23 cellular contexts compared by ENCODE assay signal in the genomic region with DNA sequence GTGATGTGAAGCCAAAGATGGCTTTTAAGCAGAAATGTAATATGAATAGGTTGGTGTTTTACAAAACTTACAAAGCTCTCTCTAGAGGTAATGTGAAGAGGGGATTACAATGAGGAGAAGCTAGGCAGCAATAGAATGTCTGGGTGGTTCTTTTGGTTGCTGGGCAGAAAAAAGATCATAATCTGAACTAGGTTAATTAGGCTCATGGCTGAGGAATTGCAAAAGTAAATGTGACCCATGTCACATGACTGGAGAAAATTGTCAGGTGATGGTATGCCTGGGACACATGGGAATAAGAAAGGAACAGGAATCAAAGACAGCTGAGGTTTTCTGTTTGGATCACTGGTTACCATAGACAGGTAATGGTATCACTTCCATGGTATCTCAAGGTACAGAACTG. TPM values are rescaled to one million over a fixed set of nuclear protein-coding genes. Genes with fewer than 3 reads are reported as not detected.
DNase-seq lines count a peak whose midpoint lies in the region; ATAC-seq, FAIRE-seq and TF ChIP-seq lines count a peak whose summit lies in the region.
"Had no signal": no experiment of that assay in that cellular context is flagged by ENCODE, and none has a peak within 500 bp of the region (broad histone marks: within the 10 kb centered on the region; RNA-seq: fewer than 3 reads in every experiment).

No MANE protein-coding gene starts in this region.

- ATAC-seq in GM23338: no peak
- no peak for ATAC-seq in WTC11
- no peak for ATAC-seq in GM21515 (IDR thresholded peaks at IDR 0.05; ENCODE audit: unreplicated experiment)
- ATAC-seq in activated T-cell treated with anti-CD3 and anti-CD28 coated beads, Interleukin-2, amount 50 U/mL, for 72 hours (replicated peaks in 1 of 2): no peak

- POLR2A ChIA-PET in WTC11 (lab: Charles Lee): no interaction called here

- H3K9me3 Mint-ChIP-seq in GM23338: no peaks in the 10 kb centered on the region
- H3K9me3 Mint-ChIP-seq in WTC11: no peaks in the 10 kb centered on the region
- peaks cover 3 to 8% of the 10 kb centered on the region in 2 donors for H3K9me3 Mint-ChIP-seq in activated T-cell treated with anti-CD3 and anti-CD28 coated beads, Interleukin-2, amount 50 U/mL, for 72 hours

- no peaks in the 10 kb centered on the region for H3K27me3 ChIP-seq in GM23338 (ENCODE audit: insufficient read depth)
- H3K27me3 ChIP-seq: BE2C, BLaER1 had no signal

- H3K27ac ChIP-seq in GM23338 (ENCODE audit: low read depth): no peak overlapping the region
- H3K27ac ChIP-seq: BLaER1 had no signal

- peaks cover 5% of the 10 kb centered on the region; the same call in 1 of the 2 replicates for H3K4me1 ChIP-seq in GM23338 (ENCODE audit: insufficient read depth)
- H3K4me1 ChIP-seq: BE2C, BLaER1 had no signal

- no peaks in the 10 kb centered on the region for H3K36me3 ChIP-seq in GM23338 (ENCODE audit: insufficient read depth)
- H3K36me3 ChIP-seq: BE2C, BLaER1 had no signal

- H3K4me3 Mint-ChIP-seq in GM23338 (no peak overlapping the region), WTC11 (no peak overlapping the region)
- H3K4me3 Mint-ChIP-seq in activated T-cell treated with anti-CD3 and anti-CD28 coated beads, Interleukin-2, amount 50 U/mL, for 72 hours: no peak overlapping the region
- H3K4me3 Mint-ChIP-seq: CD14-positive monocyte; CD4-positive, alpha-beta memory T cell; CD4-positive, CD25-positive, alpha-beta regulatory T cell; CD8-positive, alpha-beta memory T cell had no signal

- H3K27ac Mint-ChIP-seq in GM23338 (no peak overlapping the region), WTC11 (no peak overlapping the region)
- no peak overlapping the region for H3K27ac Mint-ChIP-seq in activated T-cell treated with anti-CD3 and anti-CD28 coated beads, Interleukin-2, amount 50 U/mL, for 72 hours
- H3K27ac Mint-ChIP-seq: CD14-positive monocyte; CD4-positive, alpha-beta memory T cell; CD8-positive, alpha-beta memory T cell had no signal

- no peaks in the 10 kb centered on the region for H3F3A ChIP-seq in GM23338 (replicated peaks; ENCODE audit: low read depth)

- H3K9me2 ChIP-seq in GM23338 (ENCODE audit: insufficient read depth): no peaks in the 10 kb centered on the region

- no peak for DNase-seq in D721Med (ENCODE audit: insufficient read length, low spot score)
- no peak for DNase-seq in GM23338 (ENCODE audit: low spot score)
- no peak for DNase-seq in WTC11 (ENCODE audit: low spot score)
- no peak for DNase-seq in activated T-cell treated with anti-CD3 and anti-CD28 coated beads, Interleukin-2, amount 50 U/mL, for 72 hours
- DNase-seq: 8988T; ACHN; BE2C; C1 segment of cervical spinal cord; CD4-positive, alpha-beta memory T cell; CD4-positive, CD25-positive, alpha-beta regulatory T cell; CD8-positive, alpha-beta memory T cell; COR-L47; DMS79 treated with DMSO at 0.1 percent for 48 hours; GF-D8 had no signal

- H3K4me1 Mint-ChIP-seq in GM23338: peaks cover 22% of the 10 kb centered on the region
- peaks cover 29% of the 10 kb centered on the region for H3K4me1 Mint-ChIP-seq in WTC11
- H3K4me1 Mint-ChIP-seq in activated T-cell treated with anti-CD3 and anti-CD28 coated beads, Interleukin-2, amount 50 U/mL, for 72 hours (ENCODE audit: low read depth): no peaks in the 10 kb centered on the region
- H3K4me1 Mint-ChIP-seq: CD14-positive monocyte; CD4-positive, alpha-beta memory T cell; CD4-positive, CD25-positive, alpha-beta regulatory T cell; CD8-positive, alpha-beta memory T cell had no signal

- 0 out of 2 replicates have a peak overlapping the region, but pooled peaks have one; percentile 5 for H2AFZ ChIP-seq in GM23338

- no peak overlapping the region for H3K4me3 ChIP-seq in GM23338
- H3K4me3 ChIP-seq: BLaER1 had no signal

- H3K27me3 Mint-ChIP-seq in GM23338 (ENCODE audit: insufficient read depth, low read depth, poor library complexity): no peaks in the 10 kb centered on the region
- H3K27me3 Mint-ChIP-seq in WTC11 (ENCODE audit: low read depth): no peaks in the 10 kb centered on the region
- no peaks in the 10 kb centered on the region for H3K27me3 Mint-ChIP-seq in activated T-cell treated with anti-CD3 and anti-CD28 coated beads, Interleukin-2, amount 50 U/mL, for 72 hours (ENCODE audit: low read depth)
- H3K27me3 Mint-ChIP-seq: CD4-positive, alpha-beta memory T cell; CD4-positive, CD25-positive, alpha-beta regulatory T cell; CD8-positive, alpha-beta memory T cell had no signal

- H3K36me3 Mint-ChIP-seq in GM23338 (ENCODE audit: low read depth) (no peaks in the 10 kb centered on the region; the same call in 2 of the 3 replicates), WTC11 (no peaks in the 10 kb centered on the region)
- H3K36me3 Mint-ChIP-seq in activated T-cell treated with anti-CD3 and anti-CD28 coated beads, Interleukin-2, amount 50 U/mL, for 72 hours (ENCODE audit: insufficient read depth in 2 of 2): no peaks in the 10 kb centered on the region
- H3K36me3 Mint-ChIP-seq: CD14-positive monocyte; CD4-positive, alpha-beta memory T cell; CD4-positive, CD25-positive, alpha-beta regulatory T cell; CD8-positive, alpha-beta memory T cell had no signal

- no peak overlapping the region for H3K4me2 ChIP-seq in GM23338
- H3K4me2 ChIP-seq: BLaER1 had no signal

- CTCF ChIA-PET in WTC11 (lab: Charles Lee): no interaction called here

- H3K79me2 ChIP-seq in GM23338 (replicated peaks; ENCODE audit: insufficient read depth): no peaks in the 10 kb centered on the region

- no peaks in the 10 kb centered on the region for H4K20me1 ChIP-seq in GM23338 (replicated peaks; ENCODE audit: insufficient read depth)
- H4K20me1 ChIP-seq: BLaER1 had no signal

- peak; percentile 51 for FAIRE-seq in D721Med (lab: Jason Lieb, UNC)
- FAIRE-seq: A204.1, G401.6, GM12891, GM19239 had no signal

- TF ChIP-seq CTCF in D721Med (IDR thresholded peaks at IDR 0.05; ENCODE audit: insufficient read depth, missing control alignments): no peak
- TF ChIP-seq CTCF in GM23338 (conservative IDR thresholded peaks at IDR 0.05; ENCODE audit: low read depth in 2 of 2): no peak
- no peak for TF ChIP-seq CTCF in WTC11 (IDR thresholded peaks at IDR 0.05)

TF ChIP-seq in GM23338, 12 proteins besides CTCF, POLR2A, EP300 and RAD21 (continues in another document):
- TF ChIP-seq NANOG (IDR thresholded peaks at IDR 0.05; ENCODE audit: borderline replicate concordance): no peak

TF ChIP-seq in WTC11, 78 proteins besides CTCF, POLR2A, EP300 and RAD21:
- TF ChIP-seq ZNF671 (CRISPR knock-in tag; IDR thresholded peaks at IDR 0.05): no peak
- no peak for TF ChIP-seq MXD4 (CRISPR knock-in tag; IDR thresholded peaks at IDR 0.05; ENCODE audit: borderline replicate concordance)
- TF ChIP-seq, protein P1, sequence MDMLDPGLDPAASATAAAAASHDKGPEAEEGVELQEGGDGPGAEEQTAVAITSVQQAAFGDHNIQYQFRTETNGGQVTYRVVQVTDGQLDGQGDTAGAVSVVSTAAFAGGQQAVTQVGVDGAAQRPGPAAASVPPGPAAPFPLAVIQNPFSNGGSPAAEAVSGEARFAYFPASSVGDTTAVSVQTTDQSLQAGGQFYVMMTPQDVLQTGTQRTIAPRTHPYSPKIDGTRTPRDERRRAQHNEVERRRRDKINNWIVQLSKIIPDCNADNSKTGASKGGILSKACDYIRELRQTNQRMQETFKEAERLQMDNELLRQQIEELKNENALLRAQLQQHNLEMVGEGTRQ (CRISPR knock-in tag; IDR thresholded peaks at IDR 0.05): 0 out of 2 replicates have a peak, but pooled peaks have one; percentile 9
TF ChIP-seq in WTC11: peak in this region for 1.

RNA-seq across cellular contexts. Expression of a gene that starts 7.5 kb away (rescaled TPM):
- 0.70 and 1.9 TPM in 2 replicates for total RNA-seq in GM23338 (2014; rRNA removed; shearing (Covaris generic))
- polyA plus RNA-seq in GM23338 (2016; fragmentation: Nextera tagmentation; extraction: Ambion mirVana): 8.8 and 9.5 TPM in 2 replicates
- total RNA-seq in WTC11 (2021): 0.64 to 1.5 TPM (median 1.4 TPM) in 3 replicates
- total RNA-seq in activated T-cell treated with anti-CD3 and anti-CD28 coated beads, Interleukin-2, amount 50 U/mL, for 72 hours: not detected
- total RNA-seq: A673; CD4-positive, alpha-beta memory T cell; CD4-positive, CD25-positive, alpha-beta regulatory T cell; CD8-positive, alpha-beta memory T cell had no signal
- polyA plus RNA-seq: AG04450; CD14-positive monocyte; CD4-positive, alpha-beta memory T cell; CD4-positive, CD25-positive, alpha-beta regulatory T cell; CD8-positive, alpha-beta memory T cell had no signal
